ENCODE assay signal across 8 cellular contexts in genomic region chr1:204685236-204686006, GRCh38. TPM values are rescaled to one million over a fixed set of nuclear protein-coding genes. Genes with fewer than 3 reads are reported as not detected.
DNase-seq lines count a peak whose midpoint lies in the region; ATAC-seq and TF ChIP-seq lines count a peak whose summit lies in the region.

Gene LRRN2 (minus strand): TSS chr1:204685738. CDS start chr1:204619992, 65,746 bp downstream.

- CTCF ChIA-PET in CD4-positive, alpha-beta memory T cell (lab: Charles Lee; ENCODE audit: partially characterized antibody): no interaction called here

- H3K27ac Mint-ChIP-seq in CD4-positive, alpha-beta memory T cell: no peak within 1 kb of the TSS

- no peak within 1 kb of the TSS for H3K4me3 ChIP-seq in CD4-positive, alpha-beta memory T cell (ENCODE audit: low read length in 2 of 2)
- H3K4me3 ChIP-seq in dorsolateral prefrontal cortex (peak within 1 kb of the TSS; percentile 42 to 80 (median 67)), muscle layer of colon (ENCODE audit: low read depth in 1 of 2, low read length in 2 of 2) (peak within 1 kb of the TSS; percentile 81 to 90), vagina (peak within 1 kb of the TSS; percentile 44 to 70)

- H3K27me3 Mint-ChIP-seq in CD4-positive, alpha-beta memory T cell: peaks cover 36% of the 10 kb centered on the region in 2 donors

- POLR2A ChIA-PET in CD4-positive, alpha-beta memory T cell (lab: Charles Lee; ENCODE audit: partially characterized antibody): no interaction called here

- peak within 1 kb of the TSS; percentile 6 to 62 (median 42) for H3K4me3 Mint-ChIP-seq in CD4-positive, alpha-beta memory T cell

- intact Hi-C loops in CD4-positive, alpha-beta memory T cell (cut with micrococcal nuclease): no loop called here
- intact Hi-C loops in dorsolateral prefrontal cortex (cut with DNase I) (no loop called here), vagina (cut with DNase I) (no loop called here)

- peak in 1 of 5 donors; percentile 37 for DNase-seq in CD4-positive, alpha-beta memory T cell
- peak; percentile 65 for DNase-seq in NCI-H1092 treated with DMSO at 0.1 percent for 48 hours (lab: John Stamatoyannopoulos, UW)
- DNase-seq in dorsolateral prefrontal cortex: peak in 2 of 10 donors; percentile 44 to 67
- DNase-seq in vagina (ENCODE audit: extremely low spot score in 2 of 2): no peak
- DNase-seq in stimulated activated CD4-positive, alpha-beta T cell treated with anti-CD3 and anti-CD28 coated beads, Interleukin-4, amount 100 ng/mL, for 1 hour: no peak
- no peak for DNase-seq in foreskin melanocyte

- no peaks in the 10 kb centered on the region for H3K9me3 ChIP-seq in CD4-positive, alpha-beta memory T cell (ENCODE audit: control insufficient read depth in 1 of 2, low read length in 2 of 2)
- H3K9me3 ChIP-seq in muscle layer of colon (ENCODE audit: low read length) (no peaks in the 10 kb centered on the region), vagina (no peaks in the 10 kb centered on the region)

- H3K36me3 ChIP-seq in CD4-positive, alpha-beta memory T cell (ENCODE audit: insufficient read depth, low read length): no peaks in the 10 kb centered on the region
- H3K36me3 ChIP-seq in muscle layer of colon (ENCODE audit: insufficient read depth, low read length): no peaks in the 10 kb centered on the region
- H3K36me3 ChIP-seq in vagina: no peaks in the 10 kb centered on the region

- H3K4me1 Mint-ChIP-seq in CD4-positive, alpha-beta memory T cell: peaks cover 0 to 13% (median 7%) of the 10 kb centered on the region in 4 donors

- H3K36me3 Mint-ChIP-seq in CD4-positive, alpha-beta memory T cell: no peaks in the 10 kb centered on the region

- H3K27me3 ChIP-seq in CD4-positive, alpha-beta memory T cell (ENCODE audit: insufficient read depth, low read length): peaks cover 12% of the 10 kb centered on the region
- peaks cover 0 to 19% (median 0%) of the 10 kb centered on the region in 45 donors for H3K27me3 ChIP-seq in dorsolateral prefrontal cortex
- no peaks in the 10 kb centered on the region for H3K27me3 ChIP-seq in muscle layer of colon (ENCODE audit: control insufficient read depth in 1 of 2, insufficient read depth in 2 of 2, low read length in 2 of 2)
- H3K27me3 ChIP-seq in vagina: no peaks in the 10 kb centered on the region

- no peak within 1 kb of the TSS for H3K27ac ChIP-seq in CD4-positive, alpha-beta memory T cell (ENCODE audit: low read depth, low read length)
- peak within 1 kb of the TSS in 56 of 59 donors; percentile 44 to 91 (median 80) for H3K27ac ChIP-seq in dorsolateral prefrontal cortex
- peak within 1 kb of the TSS; percentile 55 for H3K27ac ChIP-seq in muscle layer of colon (ENCODE audit: low read depth, low read length)
- H3K27ac ChIP-seq in vagina: no peak within 1 kb of the TSS

- no peak for ATAC-seq in HG03135 (IDR thresholded peaks at IDR 0.05; ENCODE audit: unreplicated experiment)

- H3K9ac ChIP-seq in muscle layer of colon (ENCODE audit: low read length): peak within 1 kb of the TSS; percentile 51

- H3K4me1 ChIP-seq in CD4-positive, alpha-beta memory T cell (ENCODE audit: insufficient read depth, low read length): no peaks in the 10 kb centered on the region
- H3K4me1 ChIP-seq in muscle layer of colon (ENCODE audit: insufficient read depth, low read length) (peaks cover 17% of the 10 kb centered on the region), vagina (peaks cover 17% of the 10 kb centered on the region)

- TF ChIP-seq POLR2A in vagina (IDR thresholded peaks at IDR 0.05): no peak

- no peak for TF ChIP-seq CTCF in dorsolateral prefrontal cortex (IDR thresholded peaks at IDR 0.05 in 54 of 56, conservative IDR thresholded peaks at IDR 0.05 in 2 of 56; ENCODE audit: low read depth in 1 of 56, partially characterized antibody in 56 of 56)
- no peak for TF ChIP-seq CTCF in vagina (IDR thresholded peaks at IDR 0.05)

- H3K9me3 Mint-ChIP-seq in CD4-positive, alpha-beta memory T cell: no peaks in the 10 kb centered on the region

RNA-seq across cellular contexts. Expression of gene LRRN2, which starts in this region (rescaled TPM):
- total RNA-seq in CD4-positive, alpha-beta memory T cell: not detected
- polyA plus RNA-seq in CD4-positive, alpha-beta memory T cell: not detected
- 10 to 100 TPM; 14.3 to 56.8 (median 35.2) TPM for total RNA-seq in dorsolateral prefrontal cortex
- 3.4 TPM for total RNA-seq in vagina

Comparison
In these comparisons a context has a peak if more than half of its experiments do, and no peak if none do; other contexts are left out.
1. H3K27ac ChIP-seq: peak in dorsolateral prefrontal cortex (56 of 59) and muscle layer of colon (single experiment); none in CD4-positive, alpha-beta memory T cell (single experiment) and vagina (single experiment).
2. H3K4me3 ChIP-seq: peak in dorsolateral prefrontal cortex (59 of 59), muscle layer of colon (2 of 2) and vagina (2 of 2); none in CD4-positive, alpha-beta memory T cell (0 of 2).